27 cellular contexts compared by ENCODE assay signal in genomic region chr6:149372062-149372461, GRCh38. TPM values are rescaled to one million over a fixed set of nuclear protein-coding genes. Genes with fewer than 3 reads are reported as not detected.
DNase-seq lines count a peak whose midpoint lies in the region; ATAC-seq, FAIRE-seq and TF ChIP-seq lines count a peak whose summit lies in the region.
"Had no signal": no experiment of that assay in that cellular context is flagged by ENCODE, and none has a peak within 500 bp of the region (broad histone marks: within the 10 kb centered on the region; RNA-seq: fewer than 3 reads in every experiment).

No MANE protein-coding gene starts in this region.

- DNase-seq in natural killer cell (no peak), OCI-LY7 (ENCODE audit: low spot score) (no peak), ovary (no peak), activated gamma-delta T cell treated with Interleukin-2 at 50 U/mL for 16 hours (no peak)
- DNase-seq in natural killer cell treated with Interleukin-12 subunit alpha and Interleukin-12 subunit beta and Interleukin-15 and Interleukin-18, amount 100 ng/mL, for 72 hours (ENCODE audit: low spot score), result no peak
- DNase-seq in activated CD8-positive, alpha-beta T cell treated with anti-CD3 and anti-CD28 coated beads for 36 hours, result no peak
- DNase-seq: C1 segment of cervical spinal cord; Caco-2; CD8-positive, alpha-beta T cell; EL; GF-D8; NCI-H1092 treated with DMSO at 0.1 percent for 48 hours; NCI-H1436; NCI-H187; NCI-H2081 treated with DMSO at 0.1 percent for 48 hours; NCI-H2171 treated with DMSO at 0.1 percent for 48 hours; NCI-H345; NCI-H524 treated with DMSO at 0.1 percent for 48 hours; NCI-H774; PC-9; SJCRH30 had no signal

- no peak overlapping the region for H3K27ac Mint-ChIP-seq in natural killer cell
- H3K27ac Mint-ChIP-seq in natural killer cell treated with Interleukin-12 subunit alpha and Interleukin-12 subunit beta and Interleukin-15 and Interleukin-18, amount 100 ng/mL, for 72 hours, result peak overlapping the region in 1 of 2 donors; percentile 48
- no peak overlapping the region for H3K27ac Mint-ChIP-seq in activated CD8-positive, alpha-beta T cell treated with anti-CD3 and anti-CD28 coated beads for 36 hours

- peaks cover 38% of the 10 kb centered on the region; the same call in 1 of the 2 replicates for H3K79me2 ChIP-seq in OCI-LY7 (ENCODE audit: insufficient read depth, low read depth, low read length)

- H3K4me2 ChIP-seq in OCI-LY7 (ENCODE audit: low read length), result no peak overlapping the region
- H3K4me2 ChIP-seq: KMS-11, PC-9 had no signal

- peak; percentile 84 for FAIRE-seq in islet of Langerhans (lab: Jason Lieb, UNC)
- FAIRE-seq: GM12891 had no signal

- peaks cover 42% of the 10 kb centered on the region for H3K4me1 ChIP-seq in OCI-LY7 (ENCODE audit: insufficient read depth, low read length, poor library complexity, severe bottlenecking)
- no peaks in the 10 kb centered on the region for H3K4me1 ChIP-seq in ovary (ENCODE audit: insufficient read depth)
- H3K4me1 ChIP-seq: Caco-2, SJCRH30 had no signal

- TSS peak; percentile 11 for BruUV-seq in OCI-LY7 (replicated peaks; lab: Mats Ljungman, UMichigan)

- no peak overlapping the region for H3K4me3 ChIP-seq in OCI-LY7 (ENCODE audit: low read depth, low read length, poor library complexity, severe bottlenecking)
- H3K4me3 ChIP-seq in ovary, result no peak overlapping the region
- H3K4me3 ChIP-seq: PC-9, SJCRH30 had no signal

- peaks cover 35% of the 10 kb centered on the region for H3K36me3 ChIP-seq in OCI-LY7 (ENCODE audit: insufficient read depth, low read length)
- H3K36me3 ChIP-seq in ovary, result no peaks in the 10 kb centered on the region

- 76 to 96% (median 76%) methylated on average over 2 of the region's 2 CpGs for WGBS in ovary, 3 donors

- no peaks in the 10 kb centered on the region for H3K36me3 Mint-ChIP-seq in natural killer cell
- peaks cover 22% of the 10 kb centered on the region for H3K36me3 Mint-ChIP-seq in natural killer cell treated with Interleukin-12 subunit alpha and Interleukin-12 subunit beta and Interleukin-15 and Interleukin-18, amount 100 ng/mL, for 72 hours
- peaks cover 53% of the 10 kb centered on the region for H3K36me3 Mint-ChIP-seq in activated CD8-positive, alpha-beta T cell treated with anti-CD3 and anti-CD28 coated beads for 36 hours (ENCODE audit: low read depth)

- H3K4me1 Mint-ChIP-seq in natural killer cell, result peaks cover 30 to 34% of the 10 kb centered on the region in 2 donors
- peaks cover 32 to 42% of the 10 kb centered on the region in 2 donors for H3K4me1 Mint-ChIP-seq in natural killer cell treated with Interleukin-12 subunit alpha and Interleukin-12 subunit beta and Interleukin-15 and Interleukin-18, amount 100 ng/mL, for 72 hours (ENCODE audit: low read depth in 2 of 2)
- H3K4me1 Mint-ChIP-seq in activated CD8-positive, alpha-beta T cell treated with anti-CD3 and anti-CD28 coated beads for 36 hours (ENCODE audit: low read depth), result peaks cover 60% of the 10 kb centered on the region

- H3K9me3 Mint-ChIP-seq in natural killer cell, result no peaks in the 10 kb centered on the region
- H3K9me3 Mint-ChIP-seq in natural killer cell treated with Interleukin-12 subunit alpha and Interleukin-12 subunit beta and Interleukin-15 and Interleukin-18, amount 100 ng/mL, for 72 hours, result no peaks in the 10 kb centered on the region
- no peaks in the 10 kb centered on the region for H3K9me3 Mint-ChIP-seq in activated CD8-positive, alpha-beta T cell treated with anti-CD3 and anti-CD28 coated beads for 36 hours
- H3K9me3 Mint-ChIP-seq: CD8-positive, alpha-beta T cell; IgD-negative memory B cell had no signal

- POLR2A ChIA-PET in OCI-LY7 (lab: Charles Lee), result interaction anchor here (0.6 to 3.0 kb wide), 4 partner anchors 9 to 1014 kb away, joined by 3 to 9 read pairs (median 5); no protein-coding TSS in a partner anchor
- POLR2A ChIA-PET in activated CD8-positive, alpha-beta T cell treated with anti-CD3 and anti-CD28 coated beads for 36 hours (lab: Charles Lee), result no interaction called here

- no peak for TF ChIP-seq POLR2A in ovary (IDR thresholded peaks at IDR 0.05)

- TF ChIP-seq EP300 in ovary (IDR thresholded peaks at IDR 0.05), result no peak

- CTCF ChIA-PET in OCI-LY7 (lab: Charles Lee; ENCODE audit: unreplicated experiment), result no interaction called here
- CTCF ChIA-PET in activated CD8-positive, alpha-beta T cell treated with anti-CD3 and anti-CD28 coated beads for 36 hours (lab: Charles Lee), result interaction anchor here (1.0 to 1.4 kb wide), 4 partner anchors 13 to 145 kb away, joined by 3 to 8 read pairs (median 3); no protein-coding TSS in a partner anchor

- H4K20me1 ChIP-seq in OCI-LY7 (ENCODE audit: insufficient read depth, low read length), result peaks cover 10% of the 10 kb centered on the region

- TF ChIP-seq CTCF in natural killer cell (IDR thresholded peaks at IDR 0.05), result peak; percentile 1
- TF ChIP-seq CTCF in OCI-LY7 (conservative IDR thresholded peaks at IDR 0.05; ENCODE audit: low read length), result no peak
- no peak for TF ChIP-seq CTCF in activated CD8-positive, alpha-beta T cell treated with anti-CD3 and anti-CD28 coated beads for 36 hours (IDR thresholded peaks at IDR 0.05)
- no peak for TF ChIP-seq CTCF in ovary (IDR thresholded peaks at IDR 0.05)

- intact Hi-C loops in natural killer cell (cut with micrococcal nuclease) (no loop called here), OCI-LY7 (cut with micrococcal nuclease; ENCODE audit: unreplicated experiment) (no loop called here), ovary (cut with DNase I) (no loop called here)
- intact Hi-C loops in activated CD8-positive, alpha-beta T cell treated with anti-CD3 and anti-CD28 coated beads for 36 hours (cut with micrococcal nuclease), result no loop called here

- no peak overlapping the region for H3K4me3 Mint-ChIP-seq in natural killer cell
- no peak overlapping the region for H3K4me3 Mint-ChIP-seq in natural killer cell treated with Interleukin-12 subunit alpha and Interleukin-12 subunit beta and Interleukin-15 and Interleukin-18, amount 100 ng/mL, for 72 hours
- H3K4me3 Mint-ChIP-seq in activated CD8-positive, alpha-beta T cell treated with anti-CD3 and anti-CD28 coated beads for 36 hours, result no peak overlapping the region
- H3K4me3 Mint-ChIP-seq: CD8-positive, alpha-beta T cell had no signal

- ATAC-seq in natural killer cell, result no peak
- ATAC-seq in natural killer cell treated with Interleukin-12 subunit alpha and Interleukin-12 subunit beta and Interleukin-15 and Interleukin-18, amount 100 ng/mL, for 72 hours, result no peak
- no peak for ATAC-seq in activated CD8-positive, alpha-beta T cell treated with anti-CD3 and anti-CD28 coated beads for 36 hours
- ATAC-seq: CD8-positive, alpha-beta T cell; HCT116; Right ventricle myocardium inferior had no signal

- H3K27me3 Mint-ChIP-seq in natural killer cell (ENCODE audit: low read depth in 2 of 2), result no peaks in the 10 kb centered on the region
- no peaks in the 10 kb centered on the region for H3K27me3 Mint-ChIP-seq in natural killer cell treated with Interleukin-12 subunit alpha and Interleukin-12 subunit beta and Interleukin-15 and Interleukin-18, amount 100 ng/mL, for 72 hours
- no peaks in the 10 kb centered on the region for H3K27me3 Mint-ChIP-seq in activated CD8-positive, alpha-beta T cell treated with anti-CD3 and anti-CD28 coated beads for 36 hours
- H3K27me3 Mint-ChIP-seq: IgD-negative memory B cell had no signal

- H3K27me3 ChIP-seq in ovary, result no peaks in the 10 kb centered on the region
- H3K27me3 ChIP-seq: SJCRH30 had no signal

- H2AFZ ChIP-seq in OCI-LY7 (ENCODE audit: low read length), result no peak overlapping the region
- H2AFZ ChIP-seq: PC-9 had no signal

- H3K9me3 ChIP-seq in OCI-LY7 (ENCODE audit: low read length) (no peaks in the 10 kb centered on the region), ovary (no peaks in the 10 kb centered on the region)
- H3K9me3 ChIP-seq: Caco-2, SJCRH30 had no signal

- H3K9me2 ChIP-seq in OCI-LY7 (ENCODE audit: insufficient read depth, low read length), result no peaks in the 10 kb centered on the region

- H3K27ac ChIP-seq in OCI-LY7 (ENCODE audit: low read depth, low read length, poor library complexity, severe bottlenecking) (no peak overlapping the region), ovary (no peak overlapping the region)
- H3K27ac ChIP-seq: KMS-11, PC-9, SJCRH30 had no signal

RNA-seq across cellular contexts. Expression of gene SUMO4, which starts 28.0 kb away (rescaled TPM):
- total RNA-seq in natural killer cell, result 1 to 10 TPM; 3.4 to 5.3 (median 4.8) TPM
- total RNA-seq in natural killer cell treated with Interleukin-12 subunit alpha and Interleukin-12 subunit beta and Interleukin-15 and Interleukin-18, amount 100 ng/mL, for 72 hours, result 10 to 100 TPM in 1 of 2 donors, 1 to 10 TPM in 1; 9.0 to 23.2 TPM
- 3.6 and 4.7 TPM in 2 replicates for total RNA-seq in OCI-LY7 (2014; rRNA removed; shearing (Covaris generic))
- total RNA-seq in OCI-LY7 (2022), result 3.2 and 4.2 TPM in 2 replicates
- 1 to 10 TPM; 3.7 to 4.7 TPM for total RNA-seq in activated CD8-positive, alpha-beta T cell treated with anti-CD3 and anti-CD28 coated beads for 36 hours
- total RNA-seq in ovary, result 1 to 10 TPM; 1.2 to 5.0 (median 3.4) TPM
- under 1 TPM; 0.11 to 0.53 TPM for polyA plus RNA-seq in ovary
- total RNA-seq: Right ventricle myocardium inferior had no signal

RNA-seq across cellular contexts. Expression of gene TAB2, which starts 54.5 kb away (rescaled TPM):
- total RNA-seq in natural killer cell, result 10 to 100 TPM; 65.7 to 74.9 (median 68.9) TPM
- total RNA-seq in natural killer cell treated with Interleukin-12 subunit alpha and Interleukin-12 subunit beta and Interleukin-15 and Interleukin-18, amount 100 ng/mL, for 72 hours, result 100 to 1,000 TPM; 101 TPM
- 17.3 and 17.4 TPM in 2 replicates for total RNA-seq in OCI-LY7 (2014; rRNA removed; shearing (Covaris generic))
- 35.8 and 39.4 TPM in 2 replicates for total RNA-seq in OCI-LY7 (2022)
- 10 to 100 TPM; 64.8 to 69.1 TPM for total RNA-seq in activated CD8-positive, alpha-beta T cell treated with anti-CD3 and anti-CD28 coated beads for 36 hours
- total RNA-seq in ovary, result 10 to 100 TPM; 47.2 to 75.9 (median 62.6) TPM
- 10 to 100 TPM; 39.6 to 65.4 TPM for polyA plus RNA-seq in ovary
